In the genomic region with DNA sequence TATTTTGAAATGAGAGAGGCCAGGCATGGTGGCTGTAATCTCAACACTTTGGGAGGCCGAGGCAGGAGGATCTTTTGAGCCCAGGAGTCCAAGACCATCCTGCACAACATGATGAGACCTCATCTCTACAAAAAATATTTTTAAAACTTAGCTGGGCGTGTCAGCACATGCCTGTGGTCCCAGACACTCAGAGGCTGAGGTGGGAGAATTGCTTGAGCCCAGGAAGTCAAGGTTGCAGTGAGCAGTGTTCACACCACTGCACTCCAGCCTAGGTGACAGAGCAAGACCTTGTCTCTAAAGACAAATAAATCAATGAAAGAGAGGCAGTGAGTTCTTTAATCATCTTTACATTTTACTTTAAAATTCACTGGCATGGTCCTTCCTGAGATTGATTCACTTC, we compare ENCODE assay signal across 20 cellular contexts.
"Had no signal": no experiment of that assay in that cellular context is flagged by ENCODE, and none has a peak within 500 bp of the region (broad histone marks: within the 10 kb centered on the region; RNA-seq: fewer than 3 reads in every experiment).

No MANE protein-coding gene starts in this region.

- DNase-seq: activated CD4-positive, alpha-beta T cell treated with anti-CD3 and anti-CD28 coated beads for 1 hour; activated gamma-delta T cell treated with Interleukin-2 at 50 U/mL for 16 hours; amygdala; colonic mucosa; head of caudate nucleus; hypothalamus; left cardiac atrium; nucleus accumbens; right lobe of liver; stimulated activated CD4-positive, alpha-beta T cell treated with anti-CD3 and anti-CD28 coated beads, Interleukin-2, amount 100 ng/mL, for 24 hours; stomach; T-helper 1 cell; T-helper 9 cell had no signal

- ATAC-seq: left cardiac atrium; right lobe of liver; stimulated activated memory B cell treated with anti-CD40 and anti-IgM and Interleukin-4, amounts not matched to agents 10 μg/mL and 1 μg/mL and 100 μg/mL, for 72 hours had no signal

- H3K36me3 Mint-ChIP-seq: activated naive CD8-positive, alpha-beta T cell; stimulated activated memory B cell treated with anti-CD40 and anti-IgM and Interleukin-4, amounts not matched to agents 10 μg/mL and 1 μg/mL and 100 μg/mL, for 72 hours had no signal

- H3K36me3 ChIP-seq: colonic mucosa, esophagus muscularis mucosa, right lobe of liver, stomach, suprapubic skin, tibial nerve had no signal

- H3K27me3 ChIP-seq: colonic mucosa, esophagus muscularis mucosa, right lobe of liver, stomach, suprapubic skin, tibial nerve had no signal

- H3K4me3 ChIP-seq: colonic mucosa, esophagus muscularis mucosa, right lobe of liver, skin epidermis, stomach, suprapubic skin, tibial nerve had no signal

- H3K79me2 ChIP-seq: parathyroid adenoma had no signal

- H3K9me3 Mint-ChIP-seq: stimulated activated memory B cell treated with anti-CD40 and anti-IgM and Interleukin-4, amounts not matched to agents 10 μg/mL and 1 μg/mL and 100 μg/mL, for 72 hours had no signal

- H3K9me3 ChIP-seq: colonic mucosa, esophagus muscularis mucosa, right lobe of liver, stomach, suprapubic skin, tibial nerve had no signal

- H3K9ac ChIP-seq: parathyroid adenoma had no signal

- H3K27ac Mint-ChIP-seq: activated naive CD8-positive, alpha-beta T cell; stimulated activated memory B cell treated with anti-CD40 and anti-IgM and Interleukin-4, amounts not matched to agents 10 μg/mL and 1 μg/mL and 100 μg/mL, for 72 hours had no signal

- H3K4me1 ChIP-seq: colonic mucosa, right lobe of liver had no signal

- H3K27ac ChIP-seq: colonic mucosa, esophagus muscularis mucosa, parathyroid adenoma, right lobe of liver, stomach, suprapubic skin, tibial nerve had no signal

- H3K27me3 Mint-ChIP-seq: activated naive CD8-positive, alpha-beta T cell had no signal

- H3K4me3 Mint-ChIP-seq: activated naive CD8-positive, alpha-beta T cell; stimulated activated memory B cell treated with anti-CD40 and anti-IgM and Interleukin-4, amounts not matched to agents 10 μg/mL and 1 μg/mL and 100 μg/mL, for 72 hours had no signal
